ENCODE assay signal across 8 cellular contexts in the genomic region with DNA sequence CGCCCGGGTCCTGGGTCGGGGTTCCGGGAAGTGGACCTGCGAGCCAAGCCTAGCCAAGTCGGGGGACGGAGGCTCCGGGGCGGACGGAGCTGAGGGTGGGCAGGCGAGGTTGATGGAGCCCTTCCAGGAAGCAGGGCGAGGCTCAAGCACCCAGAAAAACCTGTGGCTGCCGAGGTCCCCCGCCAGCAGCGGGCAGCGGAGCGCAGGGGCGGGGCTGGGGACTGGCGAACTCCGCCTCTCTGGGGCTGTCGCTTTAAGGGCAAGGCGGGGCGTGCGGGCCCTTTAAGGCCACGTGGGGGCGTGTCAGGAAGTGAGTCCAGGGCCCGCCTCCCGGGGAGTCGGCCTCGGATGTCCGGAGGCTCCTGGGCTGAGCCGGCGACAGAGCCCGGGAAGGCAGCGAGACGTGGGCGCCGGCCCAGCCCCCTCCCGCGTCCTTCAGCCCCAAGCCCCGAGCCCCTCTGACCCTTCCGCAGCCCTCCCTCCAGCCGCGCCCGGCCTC. TPM values are rescaled to one million over a fixed set of nuclear protein-coding genes. Genes with fewer than 3 reads are reported as not detected.
A peak's percentile ranks its signal among the peaks of the same experiment; 100 is the strongest.
DNase-seq lines count a peak whose midpoint lies in the region; ATAC-seq and TF ChIP-seq lines count a peak whose summit lies in the region.

Gene SLC35C1, plus strand, starts transcription at position 344 of the 499 bp plus-strand sequence. CDS start 653 bp downstream, outside the sequence.

- peak in 1 of 2 donors; percentile 46 for TF ChIP-seq CTCF in right atrium auricular region (IDR thresholded peaks at IDR 0.05)

- H3K36me3 ChIP-seq in right atrium auricular region: peaks cover 12% of the 10 kb centered on the region
- peaks cover 3% of the 10 kb centered on the region for H3K36me3 ChIP-seq in rectal smooth muscle tissue (ENCODE audit: control insufficient read depth, insufficient read depth, low read length)
- no peaks in the 10 kb centered on the region for H3K36me3 ChIP-seq in aorta (ENCODE audit: control insufficient read depth in 1 of 2, insufficient read depth in 2 of 2, low read length in 1 of 2)

- H3K9me3 ChIP-seq in right atrium auricular region (no peaks in the 10 kb centered on the region), aorta (ENCODE audit: control insufficient read depth, low read length) (no peaks in the 10 kb centered on the region)

- ATAC-seq in HG02884 (IDR thresholded peaks at IDR 0.05; ENCODE audit: unreplicated experiment) (peak; percentile 95), aorta (ENCODE audit: low FRiP score) (peak; percentile 98)

- WGBS in aorta, 2 donors: 0 to 1% methylated on average over 25 to 45 of the region's 45 CpGs

- peak; percentile 91 for TF ChIP-seq POLR2A in GM15510 (IDR thresholded peaks at IDR 0.05; ENCODE audit: borderline replicate concordance, extremely low read depth, insufficient read length)

- H3K27ac ChIP-seq in right atrium auricular region (peak within 1 kb of the TSS; percentile 88 to 91), rectal smooth muscle tissue (ENCODE audit: low read depth, low read length) (peak within 1 kb of the TSS; percentile 82), aorta (ENCODE audit: low read depth in 1 of 2, low read length in 2 of 2) (peak within 1 kb of the TSS in 1 of 2 donors; percentile 42)

- H3K4me1 ChIP-seq in right atrium auricular region (peaks cover 0 to 41% of the 10 kb centered on the region in 2 donors), rectal smooth muscle tissue (ENCODE audit: control insufficient read depth, insufficient read depth, low read length) (peaks cover 22% of the 10 kb centered on the region), aorta (ENCODE audit: control insufficient read depth in 1 of 2, insufficient read depth in 2 of 2, low read length in 2 of 2) (no peaks in the 10 kb centered on the region)

- H3K9ac ChIP-seq in rectal smooth muscle tissue (ENCODE audit: low read length): peak within 1 kb of the TSS; percentile 81

- DNase-seq in NCI-H187 (lab: John Stamatoyannopoulos, UW): peak; percentile 69 to 95
- peak; percentile 87 to 96 (median 94) for DNase-seq in T-helper 2 cell
- DNase-seq in anterior cingulate cortex (lab: John Stamatoyannopoulos, UW): peak; percentile 46 to 97 (median 91)
- DNase-seq in right atrium auricular region (ENCODE audit: low spot score): peak; percentile 97
- peak; percentile 98 to 99 for DNase-seq in aorta

- intact Hi-C loops in aorta (cut with DNase I): no loop called here

- H3K4me3 ChIP-seq in right atrium auricular region (peak within 1 kb of the TSS; percentile 65 to 83), rectal smooth muscle tissue (ENCODE audit: low read length) (peak within 1 kb of the TSS; percentile 91), aorta (ENCODE audit: low read length in 2 of 2) (peak within 1 kb of the TSS; percentile 64 to 93)

- H3K27me3 ChIP-seq in right atrium auricular region (no peaks in the 10 kb centered on the region), rectal smooth muscle tissue (ENCODE audit: control insufficient read depth, insufficient read depth, low read length) (no peaks in the 10 kb centered on the region), aorta (ENCODE audit: control insufficient read depth in 1 of 2, insufficient read depth in 2 of 2, low read length in 1 of 2) (no peaks in the 10 kb centered on the region)

RNA-seq across cellular contexts. Expression of gene SLC35C1, which starts in this region (rescaled TPM):
- total RNA-seq in right atrium auricular region (10 to 100 TPM in 1 of 2 donors, 1 to 10 TPM in 1; 5.2 to 11.6 TPM), aorta (10 to 100 TPM; 11.5 to 11.8 TPM)
- 1 to 10 TPM; 6.5 to 9.4 TPM for polyA plus RNA-seq in aorta
